In the genomic region with DNA sequence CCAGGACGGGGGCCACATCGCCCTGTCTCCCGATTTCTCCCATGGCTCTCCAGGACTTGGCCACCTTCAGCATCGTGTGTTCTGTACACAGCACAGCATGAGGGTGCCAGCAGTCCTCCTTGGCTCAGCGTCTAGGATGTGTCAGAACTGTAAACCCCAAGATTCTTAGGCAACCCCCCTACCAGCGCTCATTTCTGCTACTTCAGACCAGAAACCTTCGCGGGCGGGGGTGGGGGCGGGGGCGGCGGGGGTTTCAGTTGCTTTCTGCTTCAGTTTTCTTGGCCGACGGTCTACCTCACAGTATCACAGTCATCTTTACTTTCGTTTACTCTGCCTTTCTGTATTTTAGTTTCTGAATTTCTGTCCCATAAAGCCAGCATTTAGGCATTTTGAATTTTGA, we compare ENCODE assay signal across 11 cellular contexts.
DNase-seq lines count a peak whose midpoint lies in the region; ATAC-seq and TF ChIP-seq lines count a peak whose summit lies in the region.
"Had no signal": no experiment of that assay in that cellular context is flagged by ENCODE, and none has a peak within 500 bp of the region (broad histone marks: within the 10 kb centered on the region; RNA-seq: fewer than 3 reads in every experiment).

No MANE protein-coding gene starts in this region.

- H3K27me3 Mint-ChIP-seq in type B pancreatic cell: no peaks in the 10 kb centered on the region

- H3K18ac ChIP-seq in trophoblast cell (ENCODE audit: low read length): no peak overlapping the region

- no CpG with 5 or more reads among the region's 15 CpGs for WGBS in trophoblast cell (ENCODE audit: extremely low coverage, insufficient coverage, insufficient read length)

- H3K4me3 Mint-ChIP-seq in type B pancreatic cell: no peak overlapping the region

- H4K91ac ChIP-seq in trophoblast cell (ENCODE audit: low read depth, low read length): no peak overlapping the region

- H3K79me1 ChIP-seq in trophoblast cell (ENCODE audit: low read length): no peaks in the 10 kb centered on the region

- no peak overlapping the region for H4K12ac ChIP-seq in trophoblast cell (ENCODE audit: low read depth, low read length)

- H3K23ac ChIP-seq in trophoblast cell (ENCODE audit: low read length): no peak overlapping the region

- H2BK120ac ChIP-seq in trophoblast cell (ENCODE audit: insufficient read depth, low read length, poor library complexity): no peak overlapping the region

- H2BK12ac ChIP-seq in trophoblast cell (ENCODE audit: low read length): no peak overlapping the region

- DNase-seq in activated CD4-positive, alpha-beta T cell treated with anti-CD3 and anti-CD28 coated beads, Interleukin-2, amount 50 U/mL, for 4 hours: peak; percentile 15 to 27
- DNase-seq in stimulated activated CD4-positive, alpha-beta T cell treated with anti-CD3 and anti-CD28 coated beads, Interleukin-15, amount 100 ng/mL, for 48 hours (ENCODE audit: low read depth in 2 of 2): peak; percentile 22 to 37
- DNase-seq in trophoblast cell: no peak
- DNase-seq in type B pancreatic cell (ENCODE audit: extremely low spot score, unreplicated experiment): no peak
- DNase-seq in retina: no peak
- DNase-seq in NCI-H2029 (lab: John Stamatoyannopoulos, UW): no peak
- DNase-seq: DMS153, kidney, sigmoid colon had no signal

- peaks cover 37% of the 10 kb centered on the region for H3K4me1 Mint-ChIP-seq in type B pancreatic cell (ENCODE audit: unreplicated experiment)

- H3K4ac ChIP-seq in trophoblast cell (ENCODE audit: low read depth, low read length): no peak overlapping the region

- H3K36me3 ChIP-seq in trophoblast cell (ENCODE audit: control insufficient read depth in 1 of 2, insufficient read depth in 2 of 2, low read length in 2 of 2): no peaks in the 10 kb centered on the region
- H3K36me3 ChIP-seq: sigmoid colon had no signal

- H2AFZ ChIP-seq in trophoblast cell (ENCODE audit: insufficient read depth, low read length, poor library complexity): no peak overlapping the region

- H3K14ac ChIP-seq in trophoblast cell (ENCODE audit: low read length): no peak overlapping the region

- no peaks in the 10 kb centered on the region for H3K9me3 Mint-ChIP-seq in type B pancreatic cell

- no peak overlapping the region for H3K27ac ChIP-seq in trophoblast cell (ENCODE audit: low read depth, low read length)
- H3K27ac ChIP-seq: sigmoid colon had no signal

- no peaks in the 10 kb centered on the region for H3K4me1 ChIP-seq in trophoblast cell (ENCODE audit: control insufficient read depth in 1 of 2, insufficient read depth in 2 of 2, low read length in 2 of 2)
- H3K4me1 ChIP-seq: sigmoid colon had no signal

- no peak overlapping the region for H3K4me3 ChIP-seq in trophoblast cell (ENCODE audit: low read depth, low read length)
- H3K4me3 ChIP-seq: sigmoid colon had no signal

- H3K27ac Mint-ChIP-seq in type B pancreatic cell: no peak overlapping the region

- TF ChIP-seq CTCF in type B pancreatic cell (conservative IDR thresholded peaks at IDR 0.05): no peak

- H4K8ac ChIP-seq in trophoblast cell (ENCODE audit: low read depth, low read length): no peak overlapping the region

- no peak overlapping the region for H2BK5ac ChIP-seq in trophoblast cell (ENCODE audit: low read depth, low read length, poor library complexity)

- H3K9me3 ChIP-seq in trophoblast cell (ENCODE audit: insufficient read depth, low read depth, low read length): peaks cover 2% of the 10 kb centered on the region
- H3K9me3 ChIP-seq: sigmoid colon had no signal

- H3K36me3 Mint-ChIP-seq in type B pancreatic cell: peaks cover 9% of the 10 kb centered on the region

- ATAC-seq in GM18499 (IDR thresholded peaks at IDR 0.05; ENCODE audit: insufficient read depth, unreplicated experiment): peak; percentile 62
- peak; percentile 51 for ATAC-seq in HG02623 (IDR thresholded peaks at IDR 0.05; ENCODE audit: unreplicated experiment)

- no peak overlapping the region for H3K9ac ChIP-seq in trophoblast cell (ENCODE audit: low read length)

- H3K79me2 ChIP-seq in trophoblast cell (ENCODE audit: control insufficient read depth, insufficient read depth, low read length, poor library complexity): no peaks in the 10 kb centered on the region

- no peak overlapping the region for H2AK5ac ChIP-seq in trophoblast cell (ENCODE audit: low read length)

- H3K4me2 ChIP-seq in trophoblast cell (ENCODE audit: low read length): no peak overlapping the region

- H3K27me3 ChIP-seq in trophoblast cell (ENCODE audit: insufficient read depth, low read length): no peaks in the 10 kb centered on the region
- H3K27me3 ChIP-seq: sigmoid colon had no signal

Comparison
In these comparisons a context has a peak if more than half of its experiments do, and no peak if none do; other contexts are left out.
1. DNase-seq: peak in activated CD4-positive, alpha-beta T cell treated with anti-CD3 and anti-CD28 coated beads, Interleukin-2, amount 50 U/mL, for 4 hours (2 of 2) and stimulated activated CD4-positive, alpha-beta T cell treated with anti-CD3 and anti-CD28 coated beads, Interleukin-15, amount 100 ng/mL, for 48 hours (2 of 2); none in trophoblast cell (0 of 2), type B pancreatic cell (single experiment), retina (single experiment) and NCI-H2029 (single experiment).